In the genomic region with DNA sequence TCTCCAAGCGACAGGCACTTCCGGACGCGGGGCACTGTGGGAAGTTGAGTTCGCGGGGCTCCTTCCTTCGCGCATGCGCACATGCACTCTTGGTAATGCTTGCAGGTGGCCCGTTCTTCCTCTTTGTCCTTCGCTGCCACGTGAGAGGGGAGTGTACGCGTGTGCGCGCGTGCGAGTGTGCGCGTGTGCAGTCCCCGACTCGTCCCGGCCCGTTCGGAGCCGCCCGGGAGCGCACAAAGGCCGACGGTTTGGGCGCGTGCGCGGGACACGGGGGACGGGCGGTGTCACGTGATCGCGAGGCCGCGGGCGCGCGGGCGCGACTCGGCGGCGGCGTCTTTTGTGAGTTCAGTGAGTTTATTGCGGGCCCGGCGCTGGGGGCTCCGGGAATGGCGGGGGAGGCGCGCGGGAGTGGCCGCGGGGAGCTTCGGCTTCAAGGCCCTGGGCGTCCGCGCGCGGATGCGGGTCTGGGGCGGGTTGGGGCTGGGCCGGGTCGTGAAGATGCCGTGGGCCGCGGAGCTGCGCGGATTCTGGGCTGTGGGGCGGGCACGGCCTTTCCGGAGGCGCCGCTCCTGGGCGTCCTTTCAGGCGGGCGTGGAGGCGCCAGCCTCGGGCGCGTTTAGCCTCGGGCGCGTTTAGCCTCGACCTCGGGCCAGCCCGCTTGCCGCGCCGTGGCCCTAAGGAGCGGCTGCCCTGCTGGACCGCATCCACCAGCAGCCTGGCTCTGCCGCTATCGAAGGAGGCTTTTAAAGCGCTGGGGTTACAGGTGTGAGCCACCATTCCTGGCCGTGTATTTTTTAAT, we compare ENCODE assay signal across 8 cellular contexts. TPM values are rescaled to one million over a fixed set of nuclear protein-coding genes. Genes with fewer than 3 reads are reported as not detected.
DNase-seq lines count a peak whose midpoint lies in the region; ATAC-seq and TF ChIP-seq lines count a peak whose summit lies in the region.

A gene (plus strand): TSS at position 303 of the 799 bp plus-strand sequence. CDS start 3,959 bp downstream, outside the sequence.

- peak; percentile 96 for ATAC-seq in GM19395 (IDR thresholded peaks at IDR 0.05; ENCODE audit: unreplicated experiment)
- ATAC-seq in HG03565 (IDR thresholded peaks at IDR 0.05; ENCODE audit: unreplicated experiment) = peak; percentile 82
- ATAC-seq in left lobe of liver = peak; percentile 95

- no peaks in the 10 kb centered on the region for H3K27me3 Mint-ChIP-seq in dendritic cell treated with granulocyte-macrophage colony-stimulating factor and Interleukin-4, amounts not matched to agents 40 ng/mL and 50 ng/mL, for 4 days

- H3K4me1 Mint-ChIP-seq in dendritic cell treated with granulocyte-macrophage colony-stimulating factor and Interleukin-4, amounts not matched to agents 40 ng/mL and 50 ng/mL, for 4 days (ENCODE audit: low read depth) = peaks cover 6% of the 10 kb centered on the region

- DNase-seq in NCI-H774 (lab: John Stamatoyannopoulos, UW) (peak; percentile 98), left lobe of liver (ENCODE audit: low spot score) (peak; percentile 98)
- DNase-seq in activated CD4-positive, alpha-beta T cell treated with anti-CD3 and anti-CD28 coated beads, Interleukin-2, amount 50 U/mL, for 4 hours = peak; percentile 97 to 98
- DNase-seq in stimulated activated CD4-positive, alpha-beta T cell treated with anti-CD3 and anti-CD28 coated beads, Interleukin-2, amount 100 ng/mL, for 4 hours (ENCODE audit: low read depth) = peak; percentile 98

- peak within 1 kb of the TSS; percentile 95 for H3K27ac Mint-ChIP-seq in dendritic cell treated with granulocyte-macrophage colony-stimulating factor and Interleukin-4, amounts not matched to agents 40 ng/mL and 50 ng/mL, for 4 days

- intact Hi-C loops in dendritic cell treated with granulocyte-macrophage colony-stimulating factor and Interleukin-4, amounts not matched to agents 40 ng/mL and 50 ng/mL, for 4 days (cut with micrococcal nuclease) = loop anchor here (1.0 to 2.0 kb wide), 4 partner anchors 43 to 151 kb away; a partner anchor contains a TSS

- peaks cover 59% of the 10 kb centered on the region for H3K36me3 Mint-ChIP-seq in dendritic cell treated with granulocyte-macrophage colony-stimulating factor and Interleukin-4, amounts not matched to agents 40 ng/mL and 50 ng/mL, for 4 days (ENCODE audit: low read depth)

- H3K9me3 Mint-ChIP-seq in dendritic cell treated with granulocyte-macrophage colony-stimulating factor and Interleukin-4, amounts not matched to agents 40 ng/mL and 50 ng/mL, for 4 days = peaks cover 76% of the 10 kb centered on the region

- peak within 1 kb of the TSS; percentile 82 for H3K27ac ChIP-seq in C4-2B

- TF ChIP-seq CTCF in C4-2B (conservative IDR thresholded peaks at IDR 0.05) = no peak

- peak within 1 kb of the TSS; percentile 90 for H3K4me3 Mint-ChIP-seq in dendritic cell treated with granulocyte-macrophage colony-stimulating factor and Interleukin-4, amounts not matched to agents 40 ng/mL and 50 ng/mL, for 4 days

RNA-seq across cellular contexts. Expression of the gene that starts here (rescaled TPM):
- 7.8 TPM for total RNA-seq in left lobe of liver

Comparison
In these comparisons a context has a peak if more than half of its experiments do, and no peak if none do; other contexts are left out.
1. Peak in every context shown above with its lines: DNase-seq, ATAC-seq and H3K27ac ChIP-seq.